12 cellular contexts compared by ENCODE assay signal in the genomic region with DNA sequence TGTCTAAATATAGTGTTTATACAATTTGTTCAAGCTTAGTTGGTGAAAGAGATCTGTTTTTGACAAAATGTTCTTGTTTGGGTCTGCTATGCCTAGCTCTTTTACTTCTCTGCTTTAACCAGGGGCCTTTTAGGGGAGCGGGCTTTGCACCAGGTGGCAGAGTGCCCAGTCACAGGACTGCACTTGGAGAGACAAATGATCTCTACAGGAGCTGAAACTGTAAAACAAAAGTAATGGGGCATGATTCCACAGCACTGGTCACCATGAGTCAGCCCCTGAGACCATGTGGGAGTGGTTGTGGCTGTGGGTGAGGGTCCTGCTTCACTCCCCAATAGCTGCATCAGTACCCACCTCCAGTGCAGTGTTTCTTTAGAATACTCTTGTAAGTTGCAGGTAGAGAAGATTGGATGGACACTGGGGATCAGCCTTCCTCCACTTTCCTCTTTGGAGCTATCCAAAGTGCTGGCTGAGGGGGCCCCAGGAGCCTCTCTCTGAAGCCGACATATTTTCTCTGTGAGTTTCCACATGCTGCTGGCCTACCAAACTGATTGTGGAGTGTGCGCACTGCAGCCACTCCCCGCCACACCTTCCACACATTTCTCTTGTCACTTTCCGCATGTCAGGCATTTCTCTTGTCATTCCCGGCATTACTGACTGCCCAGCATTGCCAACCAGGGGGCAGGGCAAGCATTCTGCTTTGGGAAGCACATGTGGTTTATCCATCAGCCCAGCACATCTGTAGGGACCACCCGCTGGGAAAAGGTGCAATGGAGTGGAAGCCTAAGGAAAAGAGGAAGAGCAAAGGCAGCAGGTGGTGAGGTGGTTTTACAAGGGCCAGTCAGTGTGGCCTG.
DNase-seq lines count a peak whose midpoint lies in the region; ATAC-seq, FAIRE-seq and TF ChIP-seq lines count a peak whose summit lies in the region.
"Had no signal": no experiment of that assay in that cellular context is flagged by ENCODE, and none has a peak within 500 bp of the region (broad histone marks: within the 10 kb centered on the region; RNA-seq: fewer than 3 reads in every experiment).

No MANE protein-coding gene starts in this region.

- no peak for TF ChIP-seq POLR2A in GM18505 (IDR thresholded peaks at IDR 0.05; ENCODE audit: borderline replicate concordance, extremely low read depth, insufficient read depth, insufficient read length)

- H3K9me3 ChIP-seq in Loucy (ENCODE audit: insufficient read depth, low read depth, low read length) (no peaks in the 10 kb centered on the region), neural progenitor cell (ENCODE audit: low read depth) (no peaks in the 10 kb centered on the region), kidney (ENCODE audit: control insufficient read depth in 1 of 2, low read length in 2 of 2) (no peaks in the 10 kb centered on the region)
- H3K9me3 ChIP-seq: heart left ventricle had no signal

- intact Hi-C loops in kidney (cut with DNase I), result no loop called here

- H3K4me3 Mint-ChIP-seq in neural progenitor cell, result no peak overlapping the region
- H3K4me3 Mint-ChIP-seq: neural crest cell had no signal

- FAIRE-seq in kidney (lab: Jason Lieb, UNC), result no peak
- FAIRE-seq: G401.6 had no signal

- no peaks in the 10 kb centered on the region for H3K27me3 ChIP-seq in Loucy (ENCODE audit: insufficient read depth, low read length, poor library complexity, severe bottlenecking)
- H3K27me3 ChIP-seq in neural progenitor cell, result no peaks in the 10 kb centered on the region
- H3K27me3 ChIP-seq: heart left ventricle had no signal

- H4K20me1 ChIP-seq in Loucy (ENCODE audit: insufficient read depth, low read length, poor library complexity, severe bottlenecking) (no peaks in the 10 kb centered on the region), neural progenitor cell (ENCODE audit: low read depth) (peaks cover 32% of the 10 kb centered on the region)

- H3K4me2 ChIP-seq in Loucy (ENCODE audit: low read depth, low read length, poor library complexity, severe bottlenecking) (peak overlapping the region; percentile 36), neural progenitor cell (no peak overlapping the region)

- H3K4me1 Mint-ChIP-seq in neural progenitor cell, result peaks cover 29% of the 10 kb centered on the region
- H3K4me1 Mint-ChIP-seq: neural crest cell had no signal

- H3K9ac ChIP-seq in Loucy (ENCODE audit: low read depth, low read length, poor library complexity, severe bottlenecking) (no peak overlapping the region), neural progenitor cell (no peak overlapping the region), kidney (ENCODE audit: low read length in 2 of 2) (no peak overlapping the region)

- H3K36me3 ChIP-seq in Loucy (ENCODE audit: insufficient read depth, low read length), result no peaks in the 10 kb centered on the region
- no peaks in the 10 kb centered on the region for H3K36me3 ChIP-seq in neural progenitor cell
- H3K36me3 ChIP-seq in kidney (ENCODE audit: control insufficient read depth in 1 of 2, insufficient read depth in 2 of 2, low read length in 2 of 2), result no peaks in the 10 kb centered on the region
- H3K36me3 ChIP-seq: heart left ventricle had no signal

- H3K4me1 ChIP-seq in Loucy (ENCODE audit: insufficient read depth, low read length, poor library complexity, severe bottlenecking), result peaks cover 3% of the 10 kb centered on the region
- peaks cover 21% of the 10 kb centered on the region for H3K4me1 ChIP-seq in neural progenitor cell
- peaks cover 0 to 5% of the 10 kb centered on the region in 2 donors for H3K4me1 ChIP-seq in kidney (ENCODE audit: control insufficient read depth in 1 of 2, insufficient read depth in 1 of 2, low read depth in 1 of 2, low read length in 2 of 2)

- H3K9me2 ChIP-seq in Loucy (replicated peaks; ENCODE audit: low read depth, low read length), result no peaks in the 10 kb centered on the region

- H3K27ac Mint-ChIP-seq in neural progenitor cell, result no peak overlapping the region

- no peak for TF ChIP-seq CTCF in Loucy (conservative IDR thresholded peaks at IDR 0.05; ENCODE audit: low read length)
- no peak for TF ChIP-seq CTCF in neural progenitor cell (IDR thresholded peaks at IDR 0.05)
- TF ChIP-seq CTCF in kidney (IDR thresholded peaks at IDR 0.05; ENCODE audit: borderline replicate concordance, extremely low read depth, insufficient read depth), result no peak

- H3K36me3 Mint-ChIP-seq in neural progenitor cell, result no peaks in the 10 kb centered on the region

- no peaks in the 10 kb centered on the region for H3K9me3 Mint-ChIP-seq in neural progenitor cell
- H3K9me3 Mint-ChIP-seq: neural crest cell had no signal

- no peaks in the 10 kb centered on the region for H3K27me3 Mint-ChIP-seq in neural progenitor cell (ENCODE audit: insufficient read depth, low read depth)

- no peak overlapping the region for H3K4me3 ChIP-seq in Loucy (ENCODE audit: low read length, poor library complexity, severe bottlenecking)
- no peak overlapping the region for H3K4me3 ChIP-seq in neural progenitor cell
- H3K4me3 ChIP-seq in kidney (ENCODE audit: low read length in 2 of 2), result no peak overlapping the region
- H3K4me3 ChIP-seq: heart left ventricle had no signal

- H3K27ac ChIP-seq in neural progenitor cell, result no peak overlapping the region
- no peak overlapping the region for H3K27ac ChIP-seq in kidney (ENCODE audit: low read depth in 2 of 2, low read length in 2 of 2)
- H3K27ac ChIP-seq: heart left ventricle had no signal

- ATAC-seq in GM18909 (IDR thresholded peaks at IDR 0.05; ENCODE audit: poor library complexity, unreplicated experiment), result peak; percentile 30
- peak; percentile 23 for ATAC-seq in HG02610 (IDR thresholded peaks at IDR 0.05; ENCODE audit: unreplicated experiment)
- no peak for ATAC-seq in GM18505 (IDR thresholded peaks at IDR 0.05; ENCODE audit: unreplicated experiment)
- ATAC-seq: HCT116 had no signal

- H2AFZ ChIP-seq in Loucy (ENCODE audit: low read length), result no peak overlapping the region
- H2AFZ ChIP-seq in neural progenitor cell (replicated peaks), result no peak overlapping the region

- DNase-seq in neural progenitor cell (ENCODE audit: low spot score), result peak; percentile 34
- DNase-seq in cerebellar nuclear complex (lab: John Stamatoyannopoulos, UW), result no peak
- no peak for DNase-seq in kidney
- DNase-seq: heart left ventricle, NCI-H1417 treated with DMSO at 0.1 percent for 48 hours had no signal

- no peaks in the 10 kb centered on the region for H3K79me2 ChIP-seq in Loucy (ENCODE audit: insufficient read depth, low read length)
- H3K79me2 ChIP-seq in neural progenitor cell (ENCODE audit: low read depth), result no peaks in the 10 kb centered on the region

- H3F3A ChIP-seq in Loucy (ENCODE audit: low read depth) (no peaks in the 10 kb centered on the region), neural progenitor cell (ENCODE audit: low read depth) (no peaks in the 10 kb centered on the region)
